7 cellular contexts compared by ENCODE assay signal in the genomic region with DNA sequence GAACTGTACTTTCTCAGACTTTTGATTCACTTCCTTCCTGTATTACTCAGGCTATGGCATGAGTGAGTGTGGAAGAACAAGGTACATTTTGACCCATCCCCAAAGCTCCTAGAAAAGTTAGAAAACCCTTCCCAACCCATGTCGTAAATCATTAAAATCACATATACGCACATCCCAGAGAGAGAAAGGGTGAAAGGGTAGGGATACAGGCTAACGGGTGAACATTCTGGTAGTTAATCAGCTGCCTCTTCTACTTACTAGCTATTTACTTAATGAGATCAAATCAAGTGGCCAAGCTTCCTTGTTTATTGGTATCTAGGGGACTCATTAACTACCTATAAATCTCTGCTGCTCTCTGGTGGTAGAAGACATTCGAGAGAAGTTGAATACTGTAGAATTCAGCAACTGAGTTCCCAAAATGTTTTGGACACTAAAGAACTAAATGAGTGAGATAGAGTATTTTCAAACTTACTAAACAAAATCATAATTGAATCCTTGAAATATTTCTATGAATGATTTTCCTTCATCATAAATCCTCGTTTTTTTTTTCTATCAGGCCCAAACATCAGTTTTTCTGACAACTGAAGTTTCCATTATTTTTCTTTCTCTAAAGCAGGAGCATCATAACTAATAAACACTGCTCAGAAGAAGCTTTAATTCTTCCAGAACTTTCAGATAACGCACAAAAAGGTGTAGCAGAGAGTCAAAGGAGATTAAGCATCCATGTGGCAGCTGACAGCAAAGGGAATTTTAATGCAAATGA.
DNase-seq lines count a peak whose midpoint lies in the region; FAIRE-seq and TF ChIP-seq lines count a peak whose summit lies in the region.

No MANE protein-coding gene starts in this region.

- no peak for TF ChIP-seq POLR2A in breast epithelium (IDR thresholded peaks at IDR 0.05)

- H3K27me3 ChIP-seq in breast epithelium (no peaks in the 10 kb centered on the region), liver (ENCODE audit: control insufficient read depth in 4 of 4, insufficient read depth in 4 of 4, low read length in 3 of 4) (no peaks in the 10 kb centered on the region)

- H3K4me1 ChIP-seq in breast epithelium, result no peaks in the 10 kb centered on the region
- no peaks in the 10 kb centered on the region for H3K4me1 ChIP-seq in liver (ENCODE audit: control insufficient read depth in 4 of 4, insufficient read depth in 4 of 4, low read length in 3 of 4)

- WGBS in liver, result 44% methylated on average over 6 of the region's 6 CpGs

- DNase-seq in GM18507 (ENCODE audit: extremely low spot score, insufficient read length, low read depth) (no peak), NCI-H2171 treated with DMSO at 0.1 percent for 48 hours (lab: John Stamatoyannopoulos, UW) (peak; percentile 34), breast epithelium (ENCODE audit: low spot score in 2 of 2) (no peak), NCI-H2107 treated with DMSO at 0.1 percent for 48 hours (lab: John Stamatoyannopoulos, UW; ENCODE audit: unreplicated experiment) (no peak), NCI-H2107 (lab: John Stamatoyannopoulos, UW) (no peak)
- DNase-seq in activated CD4-positive, alpha-beta T cell treated with anti-CD3 and anti-CD28 coated beads, Interleukin-2, amount 50 U/mL, for 4 hours, result no peak

- H3K36me3 ChIP-seq in breast epithelium (no peaks in the 10 kb centered on the region), liver (ENCODE audit: control insufficient read depth in 4 of 4, insufficient read depth in 3 of 4, low read depth in 1 of 4, low read length in 3 of 4) (no peaks in the 10 kb centered on the region)

- no peak overlapping the region for H3K9ac ChIP-seq in liver (ENCODE audit: low read depth in 1 of 2, low read length in 2 of 2)

- H3K9me3 ChIP-seq in breast epithelium (no peaks in the 10 kb centered on the region), liver (ENCODE audit: control insufficient read depth in 4 of 4, low read length in 3 of 4) (peaks cover 0 to 3% (median 0%) of the 10 kb centered on the region in 4 donors)

- intact Hi-C loops in breast epithelium (cut with DNase I; ENCODE audit: low total_unique reads), result no loop called here

- FAIRE-seq in GM18507 (lab: Jason Lieb, UNC), result peak; percentile 9

- TF ChIP-seq CTCF in breast epithelium (IDR thresholded peaks at IDR 0.05) (peak in 2 of 3 donors; percentile 56 to 66), liver (IDR thresholded peaks at IDR 0.05; ENCODE audit: low read depth, low read length, missing input control) (peak; percentile 48)

- peak; percentile 78 to 80 for TF ChIP-seq RAD21 in liver (IDR thresholded peaks at IDR 0.05)

- H3K27ac ChIP-seq in breast epithelium (no peak overlapping the region), liver (ENCODE audit: low read depth in 1 of 2, low read length in 2 of 2) (no peak overlapping the region)

- H3K4me3 ChIP-seq in breast epithelium (no peak overlapping the region), liver (ENCODE audit: low read depth in 1 of 3, low read length in 3 of 3) (no peak overlapping the region)

TF ChIP-seq in liver, 16 proteins besides CTCF, POLR2A, EP300 and RAD21:
- TF ChIP-seq YY1 (IDR thresholded peaks at IDR 0.05) (no peak), FOXA2 (IDR thresholded peaks at IDR 0.05) (no peak), RXRA (IDR thresholded peaks at IDR 0.05) (no peak), FOXA1 (IDR thresholded peaks at IDR 0.05) (no peak), TAF1 (conservative IDR thresholded peaks at IDR 0.05) (no peak), SP1 (IDR thresholded peaks at IDR 0.05) (no peak), GABPA (IDR thresholded peaks at IDR 0.05 in 1 of 2, conservative IDR thresholded peaks at IDR 0.05 in 1 of 2) (no peak), NR2F2 (IDR thresholded peaks at IDR 0.05) (no peak), HNF4A (conservative IDR thresholded peaks at IDR 0.05) (no peak)
- TF ChIP-seq, protein P1, sequence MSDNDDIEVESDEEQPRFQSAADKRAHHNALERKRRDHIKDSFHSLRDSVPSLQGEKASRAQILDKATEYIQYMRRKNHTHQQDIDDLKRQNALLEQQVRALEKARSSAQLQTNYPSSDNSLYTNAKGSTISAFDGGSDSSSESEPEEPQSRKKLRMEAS (IDR thresholded peaks at IDR 0.05), result no peak
- TF ChIP-seq, protein P2, sequence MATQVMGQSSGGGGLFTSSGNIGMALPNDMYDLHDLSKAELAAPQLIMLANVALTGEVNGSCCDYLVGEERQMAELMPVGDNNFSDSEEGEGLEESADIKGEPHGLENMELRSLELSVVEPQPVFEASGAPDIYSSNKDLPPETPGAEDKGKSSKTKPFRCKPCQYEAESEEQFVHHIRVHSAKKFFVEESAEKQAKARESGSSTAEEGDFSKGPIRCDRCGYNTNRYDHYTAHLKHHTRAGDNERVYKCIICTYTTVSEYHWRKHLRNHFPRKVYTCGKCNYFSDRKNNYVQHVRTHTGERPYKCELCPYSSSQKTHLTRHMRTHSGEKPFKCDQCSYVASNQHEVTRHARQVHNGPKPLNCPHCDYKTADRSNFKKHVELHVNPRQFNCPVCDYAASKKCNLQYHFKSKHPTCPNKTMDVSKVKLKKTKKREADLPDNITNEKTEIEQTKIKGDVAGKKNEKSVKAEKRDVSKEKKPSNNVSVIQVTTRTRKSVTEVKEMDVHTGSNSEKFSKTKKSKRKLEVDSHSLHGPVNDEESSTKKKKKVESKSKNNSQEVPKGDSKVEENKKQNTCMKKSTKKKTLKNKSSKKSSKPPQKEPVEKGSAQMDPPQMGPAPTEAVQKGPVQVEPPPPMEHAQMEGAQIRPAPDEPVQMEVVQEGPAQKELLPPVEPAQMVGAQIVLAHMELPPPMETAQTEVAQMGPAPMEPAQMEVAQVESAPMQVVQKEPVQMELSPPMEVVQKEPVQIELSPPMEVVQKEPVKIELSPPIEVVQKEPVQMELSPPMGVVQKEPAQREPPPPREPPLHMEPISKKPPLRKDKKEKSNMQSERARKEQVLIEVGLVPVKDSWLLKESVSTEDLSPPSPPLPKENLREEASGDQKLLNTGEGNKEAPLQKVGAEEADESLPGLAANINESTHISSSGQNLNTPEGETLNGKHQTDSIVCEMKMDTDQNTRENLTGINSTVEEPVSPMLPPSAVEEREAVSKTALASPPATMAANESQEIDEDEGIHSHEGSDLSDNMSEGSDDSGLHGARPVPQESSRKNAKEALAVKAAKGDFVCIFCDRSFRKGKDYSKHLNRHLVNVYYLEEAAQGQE (IDR thresholded peaks at IDR 0.05), result no peak
- TF ChIP-seq, protein P3, sequence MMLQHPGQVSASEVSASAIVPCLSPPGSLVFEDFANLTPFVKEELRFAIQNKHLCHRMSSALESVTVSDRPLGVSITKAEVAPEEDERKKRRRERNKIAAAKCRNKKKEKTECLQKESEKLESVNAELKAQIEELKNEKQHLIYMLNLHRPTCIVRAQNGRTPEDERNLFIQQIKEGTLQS (IDR thresholded peaks at IDR 0.05), result no peak
